Comparison of ENCODE assay signal across 18 cellular contexts in the genomic region with DNA sequence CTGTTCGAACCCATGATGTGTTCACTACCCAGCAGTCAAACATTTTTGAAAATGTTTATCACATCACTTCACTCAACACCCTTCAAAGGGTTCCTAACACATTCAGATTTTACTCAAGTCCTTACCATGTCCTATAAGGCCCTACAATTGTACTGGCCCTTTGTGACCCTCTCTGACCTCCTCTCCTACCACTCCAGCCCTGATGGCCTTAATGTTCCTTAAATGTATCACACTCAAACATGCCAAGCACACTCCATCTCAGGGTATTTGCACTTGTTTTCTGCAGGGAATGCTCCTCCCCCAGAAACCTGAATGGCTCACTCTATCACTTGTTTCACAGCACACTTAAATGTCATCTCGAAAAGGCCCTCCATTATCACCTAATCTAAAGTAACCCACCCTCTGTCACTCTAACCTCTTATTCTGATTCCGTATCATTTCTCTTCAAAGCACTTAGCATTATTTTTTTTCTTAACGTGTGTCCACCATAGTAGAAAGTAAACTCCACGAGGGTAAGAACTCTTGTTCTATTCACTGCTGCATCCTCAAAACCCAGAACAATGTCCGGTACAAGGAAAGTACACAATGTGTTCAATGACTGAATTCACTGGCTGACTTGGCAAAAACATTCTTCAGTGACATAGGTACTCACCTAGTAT. TPM values are rescaled to one million over a fixed set of nuclear protein-coding genes. Genes with fewer than 3 reads are reported as not detected.
DNase-seq lines count a peak whose midpoint lies in the region; ATAC-seq and TF ChIP-seq lines count a peak whose summit lies in the region.
"Had no signal": no experiment of that assay in that cellular context is flagged by ENCODE, and none has a peak within 500 bp of the region (broad histone marks: within the 10 kb centered on the region; RNA-seq: fewer than 3 reads in every experiment).

No MANE protein-coding gene starts in this region.

- H3K27me3 Mint-ChIP-seq in activated CD4-positive, alpha-beta T cell treated with anti-CD3 and anti-CD28 coated beads, Interleukin-2, amount 10 ng/mL, durations not matched to agents 24 days and 14 days, result no peaks in the 10 kb centered on the region
- no peaks in the 10 kb centered on the region for H3K27me3 Mint-ChIP-seq in activated naive CD8-positive, alpha-beta T cell treated with anti-CD3 and anti-CD28 coated beads for 36 hours
- H3K27me3 Mint-ChIP-seq in naive thymus-derived CD8-positive, alpha-beta T cell, result no peaks in the 10 kb centered on the region

- H3K79me2 ChIP-seq in DND-41 (ENCODE audit: insufficient read depth, low read length), result peaks cover 100% of the 10 kb centered on the region

- H3K36me3 Mint-ChIP-seq in activated CD4-positive, alpha-beta T cell treated with anti-CD3 and anti-CD28 coated beads, Interleukin-2, amount 10 ng/mL, durations not matched to agents 24 days and 14 days (ENCODE audit: low read depth), result peaks cover 52% of the 10 kb centered on the region
- peaks cover 46% of the 10 kb centered on the region for H3K36me3 Mint-ChIP-seq in activated naive CD8-positive, alpha-beta T cell treated with anti-CD3 and anti-CD28 coated beads for 36 hours
- H3K36me3 Mint-ChIP-seq in naive thymus-derived CD8-positive, alpha-beta T cell, result peaks cover 0 to 57% (median 12%) of the 10 kb centered on the region in 3 donors

- no peak overlapping the region for H3K4me3 ChIP-seq in DND-41 (ENCODE audit: low read depth in 1 of 2, low read length in 2 of 2)
- H3K4me3 ChIP-seq: HAP-1, SK-N-MC had no signal

- no peak overlapping the region for H3K4me3 Mint-ChIP-seq in activated CD4-positive, alpha-beta T cell treated with anti-CD3 and anti-CD28 coated beads, Interleukin-2, amount 10 ng/mL, durations not matched to agents 24 days and 14 days
- H3K4me3 Mint-ChIP-seq in activated naive CD8-positive, alpha-beta T cell treated with anti-CD3 and anti-CD28 coated beads for 36 hours, result no peak overlapping the region
- H3K4me3 Mint-ChIP-seq in naive thymus-derived CD8-positive, alpha-beta T cell, result peak overlapping the region in 9 of 10 donors; percentile 13 to 51 (median 28)

- H3K4me1 Mint-ChIP-seq in activated CD4-positive, alpha-beta T cell treated with anti-CD3 and anti-CD28 coated beads, Interleukin-2, amount 10 ng/mL, durations not matched to agents 24 days and 14 days, result peaks cover 57% of the 10 kb centered on the region
- peaks cover 63% of the 10 kb centered on the region for H3K4me1 Mint-ChIP-seq in activated naive CD8-positive, alpha-beta T cell treated with anti-CD3 and anti-CD28 coated beads for 36 hours
- peaks cover 37 to 82% (median 75%) of the 10 kb centered on the region in 4 donors for H3K4me1 Mint-ChIP-seq in naive thymus-derived CD8-positive, alpha-beta T cell

- H3K27ac Mint-ChIP-seq in activated CD4-positive, alpha-beta T cell treated with anti-CD3 and anti-CD28 coated beads, Interleukin-2, amount 10 ng/mL, durations not matched to agents 24 days and 14 days, result peak overlapping the region; percentile 43
- peak overlapping the region; percentile 7 for H3K27ac Mint-ChIP-seq in activated naive CD8-positive, alpha-beta T cell treated with anti-CD3 and anti-CD28 coated beads for 36 hours
- peak overlapping the region in 8 of 10 donors; percentile 39 to 83 (median 78) for H3K27ac Mint-ChIP-seq in naive thymus-derived CD8-positive, alpha-beta T cell

- peaks cover 60% of the 10 kb centered on the region for H3K36me3 ChIP-seq in DND-41 (ENCODE audit: insufficient read depth, low read length)

- H3K4me1 ChIP-seq in DND-41 (ENCODE audit: insufficient read depth, low read length), result peaks cover 41% of the 10 kb centered on the region

- no peak overlapping the region for H3K9ac ChIP-seq in DND-41 (ENCODE audit: low read depth, low read length)

- peaks cover 54% of the 10 kb centered on the region for H4K20me1 ChIP-seq in DND-41 (ENCODE audit: insufficient read depth, low read length)

- POLR2A ChIA-PET in naive thymus-derived CD8-positive, alpha-beta T cell (lab: Charles Lee), result no interaction called here

- H3K27me3 ChIP-seq in DND-41 (ENCODE audit: insufficient read depth, low read length, poor library complexity), result no peaks in the 10 kb centered on the region

- no peaks in the 10 kb centered on the region for H3K9me3 ChIP-seq in DND-41 (ENCODE audit: insufficient read depth, low read length, severe bottlenecking)
- H3K9me3 ChIP-seq: HAP-1 had no signal

- ATAC-seq in DND-41 (ENCODE audit: insufficient read depth, low read depth), result no peak
- ATAC-seq in naive thymus-derived CD8-positive, alpha-beta T cell, result peak in 1 of 2 donors; percentile 17
- ATAC-seq in GM18498 (IDR thresholded peaks at IDR 0.05; ENCODE audit: unreplicated experiment), result no peak
- no peak for ATAC-seq in GM21786 (IDR thresholded peaks at IDR 0.05; ENCODE audit: unreplicated experiment)

- no peaks in the 10 kb centered on the region for H3K9me3 Mint-ChIP-seq in activated CD4-positive, alpha-beta T cell treated with anti-CD3 and anti-CD28 coated beads, Interleukin-2, amount 10 ng/mL, durations not matched to agents 24 days and 14 days
- no peaks in the 10 kb centered on the region for H3K9me3 Mint-ChIP-seq in activated naive CD8-positive, alpha-beta T cell treated with anti-CD3 and anti-CD28 coated beads for 36 hours
- no peaks in the 10 kb centered on the region for H3K9me3 Mint-ChIP-seq in naive thymus-derived CD8-positive, alpha-beta T cell

- DNase-seq in activated CD4-positive, alpha-beta T cell treated with anti-CD3 and anti-CD28 coated beads, Interleukin-2, amount 10 ng/mL, durations not matched to agents 24 days and 14 days, result no peak
- no peak for DNase-seq in activated CD4-positive, alpha-beta T cell treated with anti-CD3 and anti-CD28 coated beads for 4 hours
- DNase-seq in DND-41 (no peak), ACHN (no peak)
- no peak for DNase-seq in activated naive CD8-positive, alpha-beta T cell treated with anti-CD3 and anti-CD28 coated beads for 36 hours
- no peak for DNase-seq in naive thymus-derived CD8-positive, alpha-beta T cell
- DNase-seq: amygdala; cerebellar nuclear complex; mesenchymal stem cell; NCI-H1048; stimulated activated CD4-positive, alpha-beta T cell treated with anti-CD3 and anti-CD28 coated beads, Interleukin-12 subunit alpha, Interleukin-12 subunit beta, amount 100 ng/mL, for 4 hours; stimulated activated naive CD4-positive, alpha-beta T cell treated with Interleukin-2 at 50 U/mL for 16 hours; WERI-Rb-1 had no signal

- TF ChIP-seq CTCF in DND-41 (IDR thresholded peaks at IDR 0.05; ENCODE audit: borderline replicate concordance, extremely low read depth, low read length, poor library complexity, severe bottlenecking), result no peak

- no peak overlapping the region for H3K4me2 ChIP-seq in DND-41 (ENCODE audit: insufficient read depth, low read length)

- peak overlapping the region; percentile 43; the same call in 1 of the 2 replicates for H3K27ac ChIP-seq in DND-41 (ENCODE audit: low read length)
- H3K27ac ChIP-seq: C4-2B, SK-N-MC, WERI-Rb-1 had no signal

- H2AFZ ChIP-seq in DND-41 (ENCODE audit: low read depth, low read length), result no peak overlapping the region

- in situ Hi-C loops in ACHN (cut with HindIII; ENCODE audit: low pct_ligation_motif_present, low pct_unique_long_range_greater_than_20kb, low sequenced_read_pairs), result no loop called here

- intact Hi-C loops in activated CD4-positive, alpha-beta T cell treated with anti-CD3 and anti-CD28 coated beads, Interleukin-2, amount 10 ng/mL, durations not matched to agents 24 days and 14 days (cut with micrococcal nuclease), result loop anchor here (10.0 kb wide), 1 partner anchor 306 kb away; no protein-coding TSS in a partner anchor

RNA-seq across cellular contexts. Expression of gene ARID4B, which starts 7.3 kb away (rescaled TPM):
- total RNA-seq in activated CD4-positive, alpha-beta T cell treated with anti-CD3 and anti-CD28 coated beads, Interleukin-2, amount 10 ng/mL, durations not matched to agents 24 days and 14 days, result 50.8 and 50.9 TPM in 2 replicates
- 10 to 100 TPM; 30.1 to 30.6 TPM for total RNA-seq in activated naive CD8-positive, alpha-beta T cell treated with anti-CD3 and anti-CD28 coated beads for 36 hours
- total RNA-seq in naive thymus-derived CD8-positive, alpha-beta T cell, result 100 to 1,000 TPM in 1 of 2 experiments, 10 to 100 TPM in 1; 92.2 to 105 TPM
- 10 to 100 TPM; 37.4 to 58.0 (median 52.8) TPM for polyA plus RNA-seq in naive thymus-derived CD8-positive, alpha-beta T cell

RNA-seq across cellular contexts. Expression of gene GGPS1, which starts 7.7 kb away (rescaled TPM):
- 30.8 and 33.9 TPM in 2 replicates for total RNA-seq in activated CD4-positive, alpha-beta T cell treated with anti-CD3 and anti-CD28 coated beads, Interleukin-2, amount 10 ng/mL, durations not matched to agents 24 days and 14 days
- 10 to 100 TPM; 29.4 to 29.5 TPM for total RNA-seq in activated naive CD8-positive, alpha-beta T cell treated with anti-CD3 and anti-CD28 coated beads for 36 hours
- 10 to 100 TPM; 55.1 to 55.3 TPM for total RNA-seq in naive thymus-derived CD8-positive, alpha-beta T cell
- polyA plus RNA-seq in naive thymus-derived CD8-positive, alpha-beta T cell, result 10 to 100 TPM; 43.7 to 69.4 (median 57.3) TPM

RNA-seq across cellular contexts. Expression of gene TBCE, which starts 46.6 kb away (rescaled TPM):
- total RNA-seq in activated CD4-positive, alpha-beta T cell treated with anti-CD3 and anti-CD28 coated beads, Interleukin-2, amount 10 ng/mL, durations not matched to agents 24 days and 14 days, result 24.0 and 24.2 TPM in 2 replicates
- 10 to 100 TPM; 23.3 to 25.4 TPM for total RNA-seq in activated naive CD8-positive, alpha-beta T cell treated with anti-CD3 and anti-CD28 coated beads for 36 hours
- 10 to 100 TPM; 21.9 to 29.5 TPM for total RNA-seq in naive thymus-derived CD8-positive, alpha-beta T cell
- polyA plus RNA-seq in naive thymus-derived CD8-positive, alpha-beta T cell, result 10 to 100 TPM; 11.9 to 14.6 (median 12.6) TPM

Comparison
In these comparisons a context has a peak if more than half of its experiments do, and no peak if none do; other contexts are left out.
1. H3K27ac Mint-ChIP-seq: peak in every context shown above with its lines; median percentile 78 in naive thymus-derived CD8-positive, alpha-beta T cell; 43 in activated CD4-positive, alpha-beta T cell treated with anti-CD3 and anti-CD28 coated beads, Interleukin-2, amount 10 ng/mL, durations not matched to agents 24 days and 14 days; 7 in activated naive CD8-positive, alpha-beta T cell treated with anti-CD3 and anti-CD28 coated beads for 36 hours.
2. H3K4me3 Mint-ChIP-seq: peak in naive thymus-derived CD8-positive, alpha-beta T cell (9 of 10); none in activated CD4-positive, alpha-beta T cell treated with anti-CD3 and anti-CD28 coated beads, Interleukin-2, amount 10 ng/mL, durations not matched to agents 24 days and 14 days (single experiment) and activated naive CD8-positive, alpha-beta T cell treated with anti-CD3 and anti-CD28 coated beads for 36 hours (single experiment).